In the genomic region with DNA sequence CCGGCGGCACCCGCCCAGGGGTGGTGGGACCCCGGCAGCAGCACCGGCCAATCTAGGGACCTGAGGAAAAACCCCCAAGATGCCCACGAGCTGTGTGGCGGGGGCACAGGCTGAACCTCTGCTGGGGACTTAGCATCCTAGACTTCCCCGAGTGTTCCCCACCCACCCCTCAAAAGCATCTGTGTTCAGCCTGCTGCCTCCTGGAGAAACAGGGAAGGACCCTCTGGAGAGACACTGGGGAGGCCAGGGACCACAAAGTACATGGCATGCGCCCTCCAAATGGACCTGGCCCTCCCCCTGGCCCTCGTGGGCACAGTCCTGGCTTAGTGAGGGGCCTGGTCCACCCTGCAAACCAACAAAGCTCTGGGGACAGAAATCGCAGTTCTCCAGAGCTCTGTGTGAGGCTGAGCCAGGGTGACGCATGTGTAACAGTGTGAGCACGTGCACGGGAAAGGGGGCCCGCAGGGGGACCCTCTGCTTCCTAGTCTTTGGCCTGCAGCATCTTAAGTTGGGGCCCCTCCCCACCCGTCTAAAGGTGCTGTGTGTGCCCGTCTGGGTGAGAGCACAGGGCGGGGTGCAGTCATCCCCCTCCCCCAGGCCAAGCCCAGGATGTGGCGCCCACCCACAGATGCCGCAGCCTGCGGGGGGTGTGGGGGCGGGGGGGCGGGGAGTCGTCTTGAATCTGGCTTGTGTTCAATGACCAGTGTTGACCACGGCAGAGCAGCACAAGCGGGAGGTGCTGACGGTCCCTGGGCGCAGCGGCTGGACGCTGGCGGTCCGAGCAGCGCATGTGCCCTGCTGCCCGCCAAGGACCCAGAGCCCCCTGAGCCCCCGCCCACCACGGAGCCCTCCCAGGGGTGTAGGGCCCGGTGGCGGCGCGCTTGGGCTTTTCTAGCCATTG, we compare ENCODE assay signal across 9 cellular contexts. TPM values are rescaled to one million over a fixed set of nuclear protein-coding genes. Genes with fewer than 3 reads are reported as not detected.
DNase-seq lines count a peak whose midpoint lies in the region; ATAC-seq and TF ChIP-seq lines count a peak whose summit lies in the region.
"Had no signal": no experiment of that assay in that cellular context is flagged by ENCODE, and none has a peak within 500 bp of the region (broad histone marks: within the 10 kb centered on the region; RNA-seq: fewer than 3 reads in every experiment).

No MANE protein-coding gene starts in this region.

- H3K27me3 ChIP-seq in NT2/D1 (ENCODE audit: insufficient read depth, insufficient read length) (peaks cover 25% of the 10 kb centered on the region), dorsolateral prefrontal cortex (peaks cover 0 to 32% (median 0%) of the 10 kb centered on the region in 45 donors), skeletal muscle satellite cell (ENCODE audit: control insufficient read depth, insufficient read depth, low read length) (peaks cover 33% of the 10 kb centered on the region), adrenal gland (peaks cover 24% of the 10 kb centered on the region)

- intact Hi-C loops in dorsolateral prefrontal cortex (cut with DNase I): loop anchor here in 1 of 2 donors (5.0 kb wide), 1 partner anchor 421 kb away; no protein-coding TSS in a partner anchor
- intact Hi-C loops in adrenal gland (cut with DNase I): loop anchor here in 1 of 2 donors (5.0 to 10.0 kb wide), 2 partner anchors 263 to 421 kb away; a partner anchor contains a TSS

- no peak for ATAC-seq in GM21367 (IDR thresholded peaks at IDR 0.05; ENCODE audit: unreplicated experiment)

- H3K9ac ChIP-seq in NT2/D1 (ENCODE audit: insufficient read length, low read depth): peak overlapping the region; percentile 64
- H3K9ac ChIP-seq in skeletal muscle satellite cell (ENCODE audit: low read depth, low read length): no peak overlapping the region

- H3K4me3 ChIP-seq in NT2/D1 (ENCODE audit: insufficient read length, low read depth) (peak overlapping the region; percentile 40), dorsolateral prefrontal cortex (peak overlapping the region in 49 of 59 donors; percentile 17 to 65 (median 49)), skeletal muscle satellite cell (ENCODE audit: low read length) (peak overlapping the region; percentile 63), adrenal gland (no peak overlapping the region)

- DNase-seq in GM20000 (ENCODE audit: low spot score) (peak; percentile 58), NT2/D1 (ENCODE audit: low read depth, low spot score) (no peak), dorsolateral prefrontal cortex (no peak), adrenal gland (no peak), NCI-H510A (lab: John Stamatoyannopoulos, UW) (no peak)

- peaks cover 3% of the 10 kb centered on the region for H3K4me1 ChIP-seq in NT2/D1 (ENCODE audit: insufficient read depth, insufficient read length)
- H3K4me1 ChIP-seq in skeletal muscle satellite cell (ENCODE audit: control insufficient read depth, insufficient read depth, low read length): peaks cover 12% of the 10 kb centered on the region
- peaks cover 0 to 8% of the 10 kb centered on the region in 2 donors for H3K4me1 ChIP-seq in adrenal gland (replicated peaks in 1 of 2)

- TF ChIP-seq POLR2A in adrenal gland (IDR thresholded peaks at IDR 0.05): no peak

- peak overlapping the region in 24 of 59 donors; percentile 3 to 73 (median 34) for H3K27ac ChIP-seq in dorsolateral prefrontal cortex
- H3K27ac ChIP-seq in adrenal gland: no peak overlapping the region

- TF ChIP-seq CTCF in GM20000 (IDR thresholded peaks at IDR 0.05; ENCODE audit: extremely low read depth, missing control alignments) (no peak), dorsolateral prefrontal cortex (IDR thresholded peaks at IDR 0.05 in 54 of 56, conservative IDR thresholded peaks at IDR 0.05 in 2 of 56; ENCODE audit: low read depth in 1 of 56, partially characterized antibody in 56 of 56) (no peak), adrenal gland (IDR thresholded peaks at IDR 0.05) (no peak)

- H3K4me2 ChIP-seq in skeletal muscle satellite cell (ENCODE audit: low read length): peak overlapping the region; percentile 76

- no peaks in the 10 kb centered on the region for H3K36me3 ChIP-seq in NT2/D1 (ENCODE audit: insufficient read depth, insufficient read length, low read length)
- H3K36me3 ChIP-seq in skeletal muscle satellite cell (ENCODE audit: insufficient read depth, low read length): no peaks in the 10 kb centered on the region
- H3K36me3 ChIP-seq in adrenal gland (replicated peaks in 1 of 2): no peaks in the 10 kb centered on the region

- no peaks in the 10 kb centered on the region for H3K9me3 ChIP-seq in NT2/D1 (ENCODE audit: insufficient read depth, low read length)
- no peaks in the 10 kb centered on the region for H3K9me3 ChIP-seq in skeletal muscle satellite cell (replicated peaks; ENCODE audit: low read length)
- H3K9me3 ChIP-seq in adrenal gland (replicated peaks in 1 of 3): no peaks in the 10 kb centered on the region

- 23 to 81% (median 36%) methylated on average over 8 to 40 of the region's 40 CpGs for WGBS in adrenal gland, 4 donors

RNA-seq across cellular contexts. Expression of a gene that starts 0.7 kb away (rescaled TPM):
- total RNA-seq in dorsolateral prefrontal cortex: 100 to 1,000 TPM in 84 of 120 experiments, 10 to 100 TPM in 36; 46.6 to 237 (median 115) TPM
- total RNA-seq in skeletal muscle satellite cell (2012; rRNA removed): under 0.01 TPM in 1 of 2 replicates, not detected in the other
- total RNA-seq in adrenal gland: under 1 TPM in 2 of 8 donors, not detected in 6; 0.11 to 0.28 TPM
- under 1 TPM; 0.05 to 0.32 (median 0.20) TPM for polyA plus RNA-seq in adrenal gland
- total RNA-seq: glomerular endothelial cell had no signal

RNA-seq across cellular contexts. Expression of a gene that starts 2.0 kb away (rescaled TPM):
- total RNA-seq in dorsolateral prefrontal cortex: 10 to 100 TPM in 119 of 120 experiments, 1 to 10 TPM in 1; 8.7 to 41.6 (median 20.1) TPM
- under 0.01 TPM in 1 of 2 replicates, not detected in the other for total RNA-seq in skeletal muscle satellite cell (2012; rRNA removed)
- not detected for total RNA-seq in adrenal gland
- not detected for polyA plus RNA-seq in adrenal gland
- total RNA-seq: glomerular endothelial cell, myocyte had no signal

RNA-seq across cellular contexts. Expression of a gene that starts 38.2 kb away (rescaled TPM):
- total RNA-seq in dorsolateral prefrontal cortex (1 to 10 TPM in 4 of 120 experiments, under 1 TPM in 11, not detected in 105; 0.58 to 2.4 (median 0.77) TPM), adrenal gland (not detected)
- total RNA-seq in skeletal muscle satellite cell (2012; rRNA removed): not detected in 2 replicates
- polyA plus RNA-seq in adrenal gland: not detected
- total RNA-seq: glomerular endothelial cell, myocyte had no signal

Comparison
In these comparisons a context has a peak if more than half of its experiments do, and no peak if none do; other contexts are left out.
1. H3K4me3 ChIP-seq: peak in NT2/D1 (single experiment), dorsolateral prefrontal cortex (49 of 59) and skeletal muscle satellite cell (single experiment); none in adrenal gland (0 of 4).
2. RNA of a gene that starts 0.7 kb away (total RNA-seq): 46.6 to 237 TPM in dorsolateral prefrontal cortex; 0.11 to 0.28 TPM in adrenal gland; every median in the first group is over 10 times any median in the second.
3. RNA of a gene that starts 2.0 kb away (total RNA-seq): 8.7 to 41.6 TPM in dorsolateral prefrontal cortex; not detected in adrenal gland; every median in the first group is over 4 times any median in the second.